Comparison of ENCODE assay signal across 8 cellular contexts in the genomic region with DNA sequence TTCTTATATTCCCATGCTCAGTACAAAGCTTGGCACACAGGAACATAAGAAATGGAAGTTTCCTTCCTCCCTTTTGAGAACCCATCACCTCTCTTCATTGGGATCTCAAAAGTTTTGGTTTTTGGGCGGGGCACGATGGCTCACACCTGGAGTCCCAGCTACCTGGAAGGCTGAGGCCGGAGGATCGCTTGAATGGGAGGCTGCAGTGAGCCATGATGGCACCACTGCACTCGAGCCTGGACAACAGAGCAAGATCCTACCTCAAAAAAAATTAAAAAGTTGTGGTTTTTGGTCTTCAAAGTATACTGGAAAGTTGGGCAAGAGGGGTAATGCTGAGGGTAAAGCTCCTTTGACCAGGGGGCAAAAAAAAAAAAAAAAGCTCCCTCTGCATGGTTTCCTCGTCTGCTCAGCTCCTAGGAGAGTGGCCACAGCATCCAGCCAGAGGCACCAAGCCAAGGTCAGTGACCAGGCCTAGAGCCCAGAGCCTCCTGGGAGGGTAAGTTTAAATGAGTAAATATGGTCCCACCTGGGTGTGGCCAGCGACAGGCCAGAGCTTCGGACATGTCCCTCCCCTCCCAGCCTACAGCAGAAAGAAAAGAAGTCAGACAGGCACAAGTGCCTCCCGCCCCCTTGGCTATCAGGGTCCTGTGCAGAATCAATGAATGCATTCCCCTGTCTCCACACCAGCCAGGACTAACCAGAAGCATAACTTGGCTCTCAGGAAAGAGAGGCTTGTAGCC. TPM values are rescaled to one million over a fixed set of nuclear protein-coding genes. Genes with fewer than 3 reads are reported as not detected.
DNase-seq lines count a peak whose midpoint lies in the region; ATAC-seq, FAIRE-seq and TF ChIP-seq lines count a peak whose summit lies in the region.

No MANE protein-coding gene starts in this region.

- peaks cover 99% of the 10 kb centered on the region for H4K20me1 ChIP-seq in smooth muscle cell (ENCODE audit: low read depth)

- H3K9ac ChIP-seq in smooth muscle cell (ENCODE audit: low read depth) = no peak overlapping the region

- H3F3A ChIP-seq in smooth muscle cell (ENCODE audit: low read depth) = no peaks in the 10 kb centered on the region

- H3K27me3 ChIP-seq in right cardiac atrium (ENCODE audit: control insufficient read depth, insufficient read depth) (no peaks in the 10 kb centered on the region), smooth muscle cell (ENCODE audit: low read depth) (no peaks in the 10 kb centered on the region)

- H3K27ac Mint-ChIP-seq in activated T-helper 17 cell treated with anti-CD3 and anti-CD28 coated beads, Interleukin-2, amount 50 U/mL, for 72 hours = peak overlapping the region; percentile 81

- H3K27me3 Mint-ChIP-seq in activated T-helper 17 cell treated with anti-CD3 and anti-CD28 coated beads, Interleukin-2, amount 50 U/mL, for 72 hours = no peaks in the 10 kb centered on the region

- intact Hi-C loops in right cardiac atrium (cut with DNase I) = loop anchor here in 1 of 4 donors (5.0 kb wide), 1 partner anchor 38 kb away; no protein-coding TSS in a partner anchor

- H3K4me3 Mint-ChIP-seq in activated T-helper 17 cell treated with anti-CD3 and anti-CD28 coated beads, Interleukin-2, amount 50 U/mL, for 72 hours = peak overlapping the region; percentile 90

- DNase-seq in HCEC 1CT = peak; percentile 12
- peak; percentile 79 to 92 (median 90) for DNase-seq in right cardiac atrium
- no peak for DNase-seq in smooth muscle cell (lab: John Stamatoyannopoulos, UW; ENCODE audit: unreplicated experiment)
- no peak for DNase-seq in HTR-8/SVneo (ENCODE audit: insufficient read length, low spot score)
- DNase-seq in KBM-7 = no peak
- no peak for DNase-seq in stimulated activated CD4-positive, alpha-beta T cell treated with anti-CD3 and anti-CD28 coated beads, Interleukin-1b, Interleukin-23, amount 100 ng/mL, for 48 hours

- H3K9me3 ChIP-seq in right cardiac atrium (ENCODE audit: control insufficient read depth, low read length) = no peaks in the 10 kb centered on the region
- H3K9me3 ChIP-seq in smooth muscle cell (replicated peaks; ENCODE audit: low read depth) = no peaks in the 10 kb centered on the region

- in situ Hi-C loops in KBM-7 (cut with MboI; ENCODE audit: low pct_unique_long_range_greater_than_20kb, low sequenced_read_pairs) = no loop called here

- peak overlapping the region; percentile 97 for H3K4me2 ChIP-seq in smooth muscle cell

- no peak for ATAC-seq in activated T-helper 17 cell treated with anti-CD3 and anti-CD28 coated beads, Interleukin-2, amount 50 U/mL, for 72 hours (replicated peaks)
- peak; percentile 20 to 24 for ATAC-seq in right cardiac atrium
- ATAC-seq in HG02588 (IDR thresholded peaks at IDR 0.05; ENCODE audit: unreplicated experiment) = no peak

- H3K27ac ChIP-seq in right cardiac atrium (ENCODE audit: low read length) = peak overlapping the region; percentile 27
- H3K27ac ChIP-seq in smooth muscle cell (ENCODE audit: low read depth) = peak overlapping the region; percentile 42

- H3K36me3 ChIP-seq in smooth muscle cell (ENCODE audit: low read depth) = no peaks in the 10 kb centered on the region

- peaks cover 64% of the 10 kb centered on the region for H3K36me3 Mint-ChIP-seq in activated T-helper 17 cell treated with anti-CD3 and anti-CD28 coated beads, Interleukin-2, amount 50 U/mL, for 72 hours (ENCODE audit: low read depth)

- FAIRE-seq in HTR-8/SVneo (lab: Jason Lieb, UNC) = no peak

- no peaks in the 10 kb centered on the region for H3K9me3 Mint-ChIP-seq in activated T-helper 17 cell treated with anti-CD3 and anti-CD28 coated beads, Interleukin-2, amount 50 U/mL, for 72 hours

- no peak for TF ChIP-seq CTCF in smooth muscle cell (IDR thresholded peaks at IDR 0.05; ENCODE audit: borderline replicate concordance, insufficient read depth, poor library complexity, severe bottlenecking)

- peaks cover 68% of the 10 kb centered on the region for H3K4me1 Mint-ChIP-seq in activated T-helper 17 cell treated with anti-CD3 and anti-CD28 coated beads, Interleukin-2, amount 50 U/mL, for 72 hours

- H3K4me3 ChIP-seq in right cardiac atrium (ENCODE audit: low read length) (no peak overlapping the region), smooth muscle cell (no peak overlapping the region)

- H3K4me1 ChIP-seq in right cardiac atrium (ENCODE audit: control insufficient read depth, insufficient read depth, low read length) = peaks cover 64% of the 10 kb centered on the region
- peaks cover 54% of the 10 kb centered on the region for H3K4me1 ChIP-seq in smooth muscle cell (ENCODE audit: low read depth)

- 54% methylated on average over 9 of the region's 9 CpGs for WGBS in right cardiac atrium
- 84% methylated on average over 9 of the region's 9 CpGs for WGBS in smooth muscle cell (ENCODE audit: low lambda C conversion rate)

- H3K79me2 ChIP-seq in smooth muscle cell (ENCODE audit: low read depth) = peaks cover 99% of the 10 kb centered on the region

- no peak overlapping the region for H2AFZ ChIP-seq in smooth muscle cell (ENCODE audit: low read depth)

RNA-seq across cellular contexts. Expression of a gene that starts 5.0 kb away (rescaled TPM):
- total RNA-seq in activated T-helper 17 cell treated with anti-CD3 and anti-CD28 coated beads, Interleukin-2, amount 50 U/mL, for 72 hours = 10 to 100 TPM; 34.4 to 68.5 TPM
- total RNA-seq in right cardiac atrium = 10 to 100 TPM; 81.5 to 99.2 (median 89.6) TPM
- polyA plus RNA-seq in right cardiac atrium = 53.0 TPM
- total RNA-seq in smooth muscle cell = 23.2 and 24.3 TPM in 2 replicates
- 40.5 and 45.6 TPM in 2 replicates for polyA plus RNA-seq in smooth muscle cell

Comparison
In these comparisons a context has a peak if more than half of its experiments do, and no peak if none do; other contexts are left out.
1. DNase-seq: peak in HCEC 1CT (single experiment) and right cardiac atrium (3 of 3); none in smooth muscle cell (single experiment), HTR-8/SVneo (single experiment), KBM-7 (single experiment) and stimulated activated CD4-positive, alpha-beta T cell treated with anti-CD3 and anti-CD28 coated beads, Interleukin-1b, Interleukin-23, amount 100 ng/mL, for 48 hours (single experiment).
2. ATAC-seq: peak in right cardiac atrium (2 of 2); none in activated T-helper 17 cell treated with anti-CD3 and anti-CD28 coated beads, Interleukin-2, amount 50 U/mL, for 72 hours (single experiment) and HG02588 (single experiment).